ENCODE assay signal across 3 cellular contexts in the genomic region with DNA sequence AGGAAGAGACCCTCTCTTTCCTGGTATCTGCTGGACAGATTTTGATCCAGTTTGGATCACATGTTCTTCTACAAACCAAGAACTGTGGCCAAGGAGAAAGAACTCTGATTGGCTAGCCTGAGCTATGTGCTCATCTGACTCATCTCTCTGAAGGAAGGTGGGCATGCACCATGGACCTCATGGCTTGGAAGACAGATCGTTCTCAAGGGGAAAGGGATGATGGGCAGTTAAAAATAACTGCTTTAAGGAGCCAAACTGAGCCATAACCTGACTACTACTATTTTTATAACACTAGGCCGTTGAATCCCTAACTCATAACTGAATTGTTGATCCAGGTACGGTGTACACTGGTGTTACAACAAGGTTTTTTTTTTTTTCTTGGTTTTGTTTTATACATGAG.
"Had no signal": no experiment of that assay in that cellular context is flagged by ENCODE, and none has a peak within 500 bp of the region (broad histone marks: within the 10 kb centered on the region; RNA-seq: fewer than 3 reads in every experiment).

No MANE protein-coding gene starts in this region.

- ATAC-seq: GM12878 had no signal

- H3K4me3 ChIP-seq: GM12878 had no signal

- DNase-seq: GDM1, GF-D8 had no signal
